1 cellular context compared by ENCODE assay signal in genomic region chr19:677601-678380, GRCh38.
TF ChIP-seq lines count a peak whose summit lies in the region.

No MANE protein-coding gene starts in this region.

TF ChIP-seq in endothelial cell of umbilical vein, 7 proteins besides CTCF, POLR2A, EP300 and RAD21:
- TF ChIP-seq JUN (IDR thresholded peaks at IDR 0.05; ENCODE audit: borderline replicate concordance, insufficient read depth, insufficient read length, low read depth) (no peak), EZH2 (IDR thresholded peaks at IDR 0.05; ENCODE audit: borderline replicate concordance, low read depth, low read length, severe bottlenecking) (no peak), MAX (IDR thresholded peaks at IDR 0.05; ENCODE audit: insufficient read depth, insufficient read length) (no peak), FOS (IDR thresholded peaks at IDR 0.05; ENCODE audit: borderline replicate concordance, insufficient read depth, low read length) (no peak), GATA2 (IDR thresholded peaks at IDR 0.05; ENCODE audit: insufficient read depth, insufficient read length, low read depth, low read length) (no peak), MYC (IDR thresholded peaks at IDR 0.05; ENCODE audit: low read depth, low read length) (no peak), POLR2AphosphoS5 (IDR thresholded peaks at IDR 0.05; ENCODE audit: insufficient read depth, low read depth, low read length) (no peak)
